In the genomic region with DNA sequence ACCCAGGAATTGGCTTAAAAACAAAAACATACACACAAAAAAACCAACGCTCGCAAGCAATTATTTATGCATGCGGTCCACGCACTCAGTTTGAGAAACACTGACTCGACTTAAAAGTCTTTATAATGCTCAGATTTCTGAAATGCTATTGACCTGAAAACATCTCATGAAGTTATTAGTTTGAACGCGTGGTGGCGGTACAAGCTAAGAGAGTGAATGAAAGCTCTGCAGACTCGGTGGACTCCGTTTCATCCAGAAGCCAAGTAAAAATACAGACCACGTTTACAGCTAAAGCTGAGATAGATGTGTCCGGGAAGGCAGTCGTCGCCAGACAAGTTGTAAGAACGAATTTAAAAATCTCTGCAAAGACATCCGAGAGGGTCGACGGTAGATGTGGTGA, we compare ENCODE assay signal across 11 cellular contexts. TPM values are rescaled to one million over a fixed set of nuclear protein-coding genes. Genes with fewer than 3 reads are reported as not detected.
A peak's percentile ranks its signal among the peaks of the same experiment; 100 is the strongest.
DNase-seq lines count a peak whose midpoint lies in the region; TF ChIP-seq lines count a peak whose summit lies in the region.
"Had no signal": no experiment of that assay in that cellular context is flagged by ENCODE, and none has a peak within 500 bp of the region (broad histone marks: within the 10 kb centered on the region; RNA-seq: fewer than 3 reads in every experiment).

A gene (plus strand): TSS at position 246 of the 400 bp plus-strand sequence. CDS start 201 bp downstream, outside the sequence.

- no peak for TF ChIP-seq CTCF in coronary artery (IDR thresholded peaks at IDR 0.05)
- no peak for TF ChIP-seq CTCF in mesothelial cell of epicardium (IDR thresholded peaks at IDR 0.05; ENCODE audit: unreplicated experiment)

- DNase-seq in NCI-H82 (lab: John Stamatoyannopoulos, UW): peak; percentile 19
- DNase-seq in NCI-H82 treated with DMSO at 0.1 percent for 48 hours (lab: John Stamatoyannopoulos, UW; ENCODE audit: unreplicated experiment): no peak
- DNase-seq in NCI-H446 treated with DMSO at 0.1 percent for 48 hours (lab: John Stamatoyannopoulos, UW): peak; percentile 11
- DNase-seq in coronary artery (ENCODE audit: low spot score): no peak
- DNase-seq in mesothelial cell of epicardium (ENCODE audit: low spot score in 2 of 2, unreplicated experiment in 2 of 2): no peak
- no peak for DNase-seq in immature natural killer cell
- no peak for DNase-seq in stimulated activated CD4-positive, alpha-beta T cell treated with anti-CD3 and anti-CD28 coated beads, Interleukin-4, amount 100 ng/mL, for 4 hours
- DNase-seq: body of pancreas, NCI-H1436 treated with DMSO at 0.1 percent for 48 hours, trophoblast cell had no signal

- H3K4me3 ChIP-seq in coronary artery (peak within 1 kb of the TSS; percentile 54), skeletal muscle tissue (ENCODE audit: low read length in 3 of 3) (peak within 1 kb of the TSS in 2 of 3 donors; percentile 11 to 39)
- H3K4me3 ChIP-seq: body of pancreas had no signal

- H3K4me1 Mint-ChIP-seq in mesothelial cell of epicardium (no peaks in the 10 kb centered on the region), immature natural killer cell (no peaks in the 10 kb centered on the region)

- no peak within 1 kb of the TSS for H3K4me3 Mint-ChIP-seq in mesothelial cell of epicardium
- H3K4me3 Mint-ChIP-seq in immature natural killer cell: peak within 1 kb of the TSS in 1 of 5 donors; percentile 25

- peaks cover 7 to 17% (median 8%) of the 10 kb centered on the region in 3 donors for H3K9me3 ChIP-seq in skeletal muscle tissue (ENCODE audit: control insufficient read depth in 3 of 3, low read length in 3 of 3)

- H3K27me3 Mint-ChIP-seq in mesothelial cell of epicardium (ENCODE audit: low read depth) (peaks cover 2% of the 10 kb centered on the region), immature natural killer cell (ENCODE audit: low read depth in 3 of 3) (peaks cover 0 to 5% (median 4%) of the 10 kb centered on the region in 3 donors)

- no peak within 1 kb of the TSS for H3K27ac Mint-ChIP-seq in mesothelial cell of epicardium
- H3K27ac Mint-ChIP-seq in immature natural killer cell: no peak within 1 kb of the TSS

- no peak within 1 kb of the TSS for H3K9ac ChIP-seq in skeletal muscle tissue (ENCODE audit: low read depth in 1 of 3, low read length in 3 of 3)

- peaks cover 43% of the 10 kb centered on the region for H3K36me3 Mint-ChIP-seq in mesothelial cell of epicardium
- H3K36me3 Mint-ChIP-seq in immature natural killer cell: peaks cover 0 to 10% (median 0%) of the 10 kb centered on the region in 3 donors

- H3K27ac ChIP-seq in coronary artery: no peak within 1 kb of the TSS
- no peak within 1 kb of the TSS for H3K27ac ChIP-seq in skeletal muscle tissue (ENCODE audit: low read depth, low read length)
- H3K27ac ChIP-seq: body of pancreas had no signal

- H3K36me3 ChIP-seq in skeletal muscle tissue (ENCODE audit: control insufficient read depth in 3 of 3, insufficient read depth in 3 of 3, low read length in 3 of 3): no peaks in the 10 kb centered on the region

- H3K27me3 ChIP-seq in skeletal muscle tissue (ENCODE audit: control insufficient read depth in 3 of 3, insufficient read depth in 3 of 3, low read length in 3 of 3): peaks cover 0 to 4% (median 3%) of the 10 kb centered on the region in 3 donors
- H3K27me3 ChIP-seq: body of pancreas had no signal

- no peaks in the 10 kb centered on the region for H3K4me1 ChIP-seq in skeletal muscle tissue (ENCODE audit: control insufficient read depth in 3 of 3, insufficient read depth in 3 of 3, low read length in 3 of 3)
- H3K4me1 ChIP-seq: body of pancreas had no signal

- H3K9me3 Mint-ChIP-seq in mesothelial cell of epicardium (peaks cover 59% of the 10 kb centered on the region), immature natural killer cell (peaks cover 11 to 47% (median 18%) of the 10 kb centered on the region in 6 donors)

RNA-seq across cellular contexts. Expression of the gene that starts here (rescaled TPM):
- total RNA-seq in skeletal muscle tissue: 0.52 TPM
- 1.8 to 2.1 TPM (median 2.1 TPM) in 3 replicates for total RNA-seq in mesothelial cell of epicardium
- not detected for polyA plus RNA-seq in immature natural killer cell

Comparison
In these comparisons a context has a peak if more than half of its experiments do, and no peak if none do; other contexts are left out.
1. DNase-seq: peak in NCI-H82 (single experiment) and NCI-H446 treated with DMSO at 0.1 percent for 48 hours (single experiment); none in NCI-H82 treated with DMSO at 0.1 percent for 48 hours (single experiment), coronary artery (single experiment), mesothelial cell of epicardium (0 of 2), immature natural killer cell (0 of 3) and stimulated activated CD4-positive, alpha-beta T cell treated with anti-CD3 and anti-CD28 coated beads, Interleukin-4, amount 100 ng/mL, for 4 hours (0 of 2).